Comparison of ENCODE assay signal across 9 cellular contexts in the genomic region with DNA sequence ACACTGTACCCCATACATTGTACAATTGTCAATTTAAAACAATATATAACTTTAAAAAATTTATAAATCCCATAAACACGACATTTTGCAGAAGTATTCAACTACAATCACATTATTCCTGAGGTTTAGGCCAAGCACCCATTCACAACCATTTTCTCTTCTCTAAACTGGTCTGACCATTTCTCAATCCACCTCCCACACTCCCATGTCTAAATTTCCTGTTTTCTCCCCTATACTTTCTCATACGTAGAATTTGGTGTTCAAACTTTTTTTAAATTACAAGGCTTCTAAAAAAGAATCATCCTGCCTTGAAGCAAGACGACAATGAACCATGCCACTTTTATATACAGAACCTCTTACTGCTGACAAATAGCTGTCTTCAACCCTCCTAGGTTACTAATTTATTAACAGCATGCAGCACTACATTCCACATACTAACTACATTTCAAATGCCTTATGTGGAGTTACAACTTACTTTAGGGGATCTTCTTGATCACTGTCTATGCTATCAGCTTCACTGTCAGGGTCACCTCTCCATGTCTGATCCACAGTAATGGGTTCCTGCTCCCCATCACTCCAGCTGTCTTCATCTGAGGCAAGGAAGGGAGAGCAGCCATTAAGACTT. TPM values are rescaled to one million over a fixed set of nuclear protein-coding genes. Genes with fewer than 3 reads are reported as not detected.
DNase-seq lines count a peak whose midpoint lies in the region; ATAC-seq and TF ChIP-seq lines count a peak whose summit lies in the region.
"Had no signal": no experiment of that assay in that cellular context is flagged by ENCODE, and none has a peak within 500 bp of the region (broad histone marks: within the 10 kb centered on the region; RNA-seq: fewer than 3 reads in every experiment).

No MANE protein-coding gene starts in this region.

- H3K27me3 ChIP-seq in ACC112 (ENCODE audit: insufficient read depth, low read length) (no peaks in the 10 kb centered on the region), H9 (ENCODE audit: insufficient read depth, low read length) (no peaks in the 10 kb centered on the region), mesendoderm (ENCODE audit: insufficient read depth, low read length, poor library complexity) (no peaks in the 10 kb centered on the region)

- peaks cover 36 to 65% (median 55%) of the 10 kb centered on the region in 3 experiments for H3K36me3 Mint-ChIP-seq in H9 (ENCODE audit: insufficient read depth in 1 of 3, low read depth in 3 of 3)
- H3K36me3 Mint-ChIP-seq in activated T-helper 1 cell treated with anti-CD3 and anti-CD28 coated beads, Interleukin-12 subunit alpha, Interleukin-12 subunit beta, Interleukin-2, Interleukin-4 antibody, amounts not matched to agents 30 ng/mL and 10 ng/mL and 1 ng/mL, durations not matched to agents 14 hours and 24 hours and 36 hours (ENCODE audit: low read depth): peaks cover 43% of the 10 kb centered on the region

- H2BK5ac ChIP-seq in H9 (ENCODE audit: insufficient read length, low read length) (no peak overlapping the region), mesendoderm (ENCODE audit: low read length) (no peak overlapping the region)

- H3K4me1 Mint-ChIP-seq in H9: peaks cover 22 to 28% of the 10 kb centered on the region in 2 experiments
- H3K4me1 Mint-ChIP-seq in activated T-helper 1 cell treated with anti-CD3 and anti-CD28 coated beads, Interleukin-12 subunit alpha, Interleukin-12 subunit beta, Interleukin-2, Interleukin-4 antibody, amounts not matched to agents 30 ng/mL and 10 ng/mL and 1 ng/mL, durations not matched to agents 14 hours and 24 hours and 36 hours (ENCODE audit: low read depth): peaks cover 52% of the 10 kb centered on the region

- H2BK20ac ChIP-seq in H9 (ENCODE audit: low read depth, low read length, poor library complexity, severe bottlenecking): no peak overlapping the region

- no peak overlapping the region for H2BK15ac ChIP-seq in H9 (ENCODE audit: low read depth, low read length)
- no peak overlapping the region for H2BK15ac ChIP-seq in mesendoderm (replicated peaks; ENCODE audit: low read depth)

- H2BK12ac ChIP-seq in H9 (ENCODE audit: insufficient read length, low read depth, low read length): no peak overlapping the region

- peak overlapping the region in 2 of 3 experiments; percentile 34 to 83; a peak in 2 of 7 replicates for H3K27ac Mint-ChIP-seq in H9
- H3K27ac Mint-ChIP-seq in activated T-helper 1 cell treated with anti-CD3 and anti-CD28 coated beads, Interleukin-12 subunit alpha, Interleukin-12 subunit beta, Interleukin-2, Interleukin-4 antibody, amounts not matched to agents 30 ng/mL and 10 ng/mL and 1 ng/mL, durations not matched to agents 14 hours and 24 hours and 36 hours: peak overlapping the region; percentile 51

- peaks cover 2% of the 10 kb centered on the region for H4K20me1 ChIP-seq in H9 (ENCODE audit: control insufficient read depth, insufficient read depth, insufficient read length)

- H4K8ac ChIP-seq in H9 (replicated peaks; ENCODE audit: insufficient read length, low read depth, low read length) (no peak overlapping the region), mesendoderm (ENCODE audit: low read depth, low read length) (no peak overlapping the region)

- H2BK120ac ChIP-seq in H9 (ENCODE audit: low read depth, low read length, poor library complexity, severe bottlenecking) (no peak overlapping the region), mesendoderm (ENCODE audit: low read depth, low read length) (no peak overlapping the region)

- H3K27ac ChIP-seq in ACC112 (ENCODE audit: low read depth, low read length) (no peak overlapping the region), H9 (ENCODE audit: insufficient read length, low read depth, low read length) (no peak overlapping the region), mesendoderm (ENCODE audit: low read depth, low read length) (no peak overlapping the region)

- H3K4me1 ChIP-seq in ACC112 (ENCODE audit: control insufficient read depth, insufficient read depth, low read length, unreplicated experiment) (peaks cover 33% of the 10 kb centered on the region), H9 (ENCODE audit: insufficient read depth, low read length) (peaks cover 6% of the 10 kb centered on the region), mesendoderm (ENCODE audit: control insufficient read depth, low read depth, low read length) (peaks cover 5% of the 10 kb centered on the region)

- H3K4me3 ChIP-seq in ACC112 (ENCODE audit: low read depth, low read length): peak overlapping the region; percentile 81
- H3K4me3 ChIP-seq in mesendoderm (ENCODE audit: low read length): no peak overlapping the region
- H3K4me3 ChIP-seq: lung had no signal

- peaks cover 3% of the 10 kb centered on the region for H3K23me2 ChIP-seq in H9 (ENCODE audit: insufficient read length, low read depth, low read length, poor library complexity, severe bottlenecking)

- H3K4ac ChIP-seq in H9 (ENCODE audit: low read depth, low read length): no peak overlapping the region
- no peak overlapping the region for H3K4ac ChIP-seq in mesendoderm (ENCODE audit: low read depth, low read length)

- no peaks in the 10 kb centered on the region for H3K9me3 ChIP-seq in H9 (ENCODE audit: control insufficient read depth, low read depth, low read length)

- no peak overlapping the region for H3K9ac ChIP-seq in H9 (ENCODE audit: extremely low read depth, insufficient read length, low read length)
- H3K9ac ChIP-seq in mesendoderm (ENCODE audit: low read length): peak overlapping the region; percentile 16

- peak overlapping the region; percentile 97 to 99; a peak in 4 of 5 replicates for H3K4me3 Mint-ChIP-seq in H9
- H3K4me3 Mint-ChIP-seq in activated T-helper 1 cell treated with anti-CD3 and anti-CD28 coated beads, Interleukin-12 subunit alpha, Interleukin-12 subunit beta, Interleukin-2, Interleukin-4 antibody, amounts not matched to agents 30 ng/mL and 10 ng/mL and 1 ng/mL, durations not matched to agents 14 hours and 24 hours and 36 hours: peak overlapping the region; percentile 64

- H2AFZ ChIP-seq in ACC112 (ENCODE audit: low read length, unreplicated experiment): no peak overlapping the region
- H2AFZ ChIP-seq in H9 (ENCODE audit: low read length): no peak overlapping the region

- TF ChIP-seq CTCF in H9 (conservative IDR thresholded peaks at IDR 0.05): no peak

- H3K18ac ChIP-seq in H9 (ENCODE audit: insufficient read length, low read depth, low read length) (no peak overlapping the region), mesendoderm (ENCODE audit: low read length) (no peak overlapping the region)

- no peaks in the 10 kb centered on the region for H3K9me3 Mint-ChIP-seq in H9
- H3K9me3 Mint-ChIP-seq in activated T-helper 1 cell treated with anti-CD3 and anti-CD28 coated beads, Interleukin-12 subunit alpha, Interleukin-12 subunit beta, Interleukin-2, Interleukin-4 antibody, amounts not matched to agents 30 ng/mL and 10 ng/mL and 1 ng/mL, durations not matched to agents 14 hours and 24 hours and 36 hours: no peaks in the 10 kb centered on the region

- H2AK5ac ChIP-seq in H9 (ENCODE audit: insufficient read length, low read length) (no peak overlapping the region), mesendoderm (ENCODE audit: low read length) (no peak overlapping the region)

- peaks cover 18% of the 10 kb centered on the region for H3K79me1 ChIP-seq in H9 (ENCODE audit: insufficient read depth, low read depth, low read length, poor library complexity, severe bottlenecking)
- H3K79me1 ChIP-seq in mesendoderm (ENCODE audit: low read length): no peaks in the 10 kb centered on the region

- H3K23ac ChIP-seq in H9 (ENCODE audit: insufficient read length, low read depth, low read length) (no peak overlapping the region), mesendoderm (ENCODE audit: low read length) (no peak overlapping the region)

- no peak for DNase-seq in H9
- DNase-seq in activated T-helper 1 cell treated with anti-CD3 and anti-CD28 coated beads, Interleukin-12 subunit alpha, Interleukin-12 subunit beta, Interleukin-2, Interleukin-4 antibody, amounts not matched to agents 30 ng/mL and 10 ng/mL and 1 ng/mL, durations not matched to agents 14 hours and 24 hours and 36 hours (ENCODE audit: low spot score): no peak
- DNase-seq in mesendoderm: no peak
- no peak for DNase-seq in mucosa of gallbladder (ENCODE audit: low spot score)

- H4K5ac ChIP-seq in H9 (ENCODE audit: insufficient read length, low read depth, low read length) (no peak overlapping the region), mesendoderm (ENCODE audit: low read length) (no peak overlapping the region)

- 100% methylated on average over 1 of the region's 3 CpGs for WGBS in H9 (ENCODE audit: extremely low coverage, insufficient read length, low lambda C conversion rate)
- WGBS in mesendoderm (ENCODE audit: extremely low coverage, insufficient coverage, low lambda C conversion rate): 100% methylated on average over 1 of the region's 3 CpGs

- no peak overlapping the region for H4K91ac ChIP-seq in H9 (ENCODE audit: insufficient read length, low read depth, low read length)

- no peak overlapping the region for H3K14ac ChIP-seq in H9 (ENCODE audit: insufficient read depth, low read length)

- peaks cover 1% of the 10 kb centered on the region; the same call in 1 of the 2 replicates for H3K27me3 Mint-ChIP-seq in H9 (ENCODE audit: low read depth)
- H3K27me3 Mint-ChIP-seq in activated T-helper 1 cell treated with anti-CD3 and anti-CD28 coated beads, Interleukin-12 subunit alpha, Interleukin-12 subunit beta, Interleukin-2, Interleukin-4 antibody, amounts not matched to agents 30 ng/mL and 10 ng/mL and 1 ng/mL, durations not matched to agents 14 hours and 24 hours and 36 hours (ENCODE audit: insufficient read depth): no peaks in the 10 kb centered on the region

- no peak overlapping the region for H3K56ac ChIP-seq in H9 (ENCODE audit: insufficient read length, low read depth, low read length)
- no peak overlapping the region for H3K56ac ChIP-seq in mesendoderm (ENCODE audit: low read length)

- H3K4me2 ChIP-seq in H9 (ENCODE audit: insufficient read depth, insufficient read length, low read length): peak overlapping the region; percentile 19
- H3K4me2 ChIP-seq in mesendoderm (ENCODE audit: low read length): peak overlapping the region; percentile 12

- intact Hi-C loops in activated T-helper 1 cell treated with anti-CD3 and anti-CD28 coated beads, Interleukin-12 subunit alpha, Interleukin-12 subunit beta, Interleukin-2, Interleukin-4 antibody, amounts not matched to agents 30 ng/mL and 10 ng/mL and 1 ng/mL, durations not matched to agents 14 hours and 24 hours and 36 hours (cut with micrococcal nuclease): loop anchor here (1.0 kb wide), 2 partner anchors 38 to 480 kb away; a partner anchor contains a TSS

- ATAC-seq in GM19328 (IDR thresholded peaks at IDR 0.05; ENCODE audit: unreplicated experiment): no peak
- ATAC-seq in HG02852 (IDR thresholded peaks at IDR 0.05; ENCODE audit: unreplicated experiment): no peak
- no peak for ATAC-seq in GM21360 (IDR thresholded peaks at IDR 0.05; ENCODE audit: unreplicated experiment)

- H3T11ph ChIP-seq in H9 (ENCODE audit: low read length): no peak overlapping the region

- H3K79me2 ChIP-seq in ACC112 (ENCODE audit: control insufficient read depth, insufficient read depth, low read length, unreplicated experiment) (peaks cover 76% of the 10 kb centered on the region), H9 (ENCODE audit: insufficient read depth, low read length) (peaks cover 35% of the 10 kb centered on the region), mesendoderm (ENCODE audit: control insufficient read depth, insufficient read depth, low read length) (peaks cover 50% of the 10 kb centered on the region)

- H3K36me3 ChIP-seq in ACC112 (ENCODE audit: insufficient read depth, low read length) (peaks cover 20% of the 10 kb centered on the region), mesendoderm (ENCODE audit: control insufficient read depth, insufficient read depth, low read length) (peaks cover 4% of the 10 kb centered on the region)

RNA-seq across cellular contexts. Expression of a gene that starts 3.4 kb away (rescaled TPM):
- total RNA-seq in H9 (2021) (51.3 and 56.6 TPM in 2 replicates), mucosa of gallbladder (23.5 TPM)
- total RNA-seq in activated T-helper 1 cell treated with anti-CD3 and anti-CD28 coated beads, Interleukin-12 subunit alpha, Interleukin-12 subunit beta, Interleukin-2, Interleukin-4 antibody, amounts not matched to agents 30 ng/mL and 10 ng/mL and 1 ng/mL, durations not matched to agents 14 hours and 24 hours and 36 hours: 65.3 and 66.4 TPM in 2 replicates
- 29.5 TPM for polyA plus RNA-seq in mesendoderm (2013, experiment 1 of 2)
- 30.2 TPM for polyA plus RNA-seq in mesendoderm (2013, experiment 2 of 2)

RNA-seq across cellular contexts. Expression of a gene that starts 37.8 kb away (rescaled TPM):
- 49.4 and 53.1 TPM in 2 replicates for total RNA-seq in H9 (2021)
- 67.2 and 67.7 TPM in 2 replicates for total RNA-seq in activated T-helper 1 cell treated with anti-CD3 and anti-CD28 coated beads, Interleukin-12 subunit alpha, Interleukin-12 subunit beta, Interleukin-2, Interleukin-4 antibody, amounts not matched to agents 30 ng/mL and 10 ng/mL and 1 ng/mL, durations not matched to agents 14 hours and 24 hours and 36 hours
- 16.8 TPM for polyA plus RNA-seq in mesendoderm (2013, experiment 1 of 2)
- polyA plus RNA-seq in mesendoderm (2013, experiment 2 of 2): 15.6 TPM
- 30.1 TPM for total RNA-seq in mucosa of gallbladder
